8 cellular contexts compared by ENCODE assay signal in the genomic region with DNA sequence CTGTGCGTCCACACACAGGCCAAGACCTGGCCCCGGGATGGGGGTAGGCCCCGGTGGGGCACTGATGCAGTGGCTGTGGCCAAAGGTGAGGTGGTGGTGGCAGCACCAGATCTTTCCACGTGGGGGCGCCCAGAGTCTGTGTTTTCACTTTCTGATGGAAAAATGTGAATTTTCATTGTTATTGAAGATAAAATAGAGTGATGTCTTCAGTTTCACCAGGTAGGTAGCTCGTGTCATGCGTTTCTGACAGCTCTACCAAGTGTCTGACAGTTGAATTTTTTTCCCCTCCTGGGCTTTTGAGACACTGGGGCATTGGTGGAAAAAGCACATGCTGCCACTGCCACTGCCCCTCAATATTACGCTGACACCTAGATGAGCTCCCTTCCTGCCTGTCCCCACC. TPM values are rescaled to one million over a fixed set of nuclear protein-coding genes. Genes with fewer than 3 reads are reported as not detected.
DNase-seq lines count a peak whose midpoint lies in the region; TF ChIP-seq lines count a peak whose summit lies in the region.

No MANE protein-coding gene starts in this region.

- no peaks in the 10 kb centered on the region for H3K36me3 Mint-ChIP-seq in chondrocyte (ENCODE audit: low read depth)

- no peaks in the 10 kb centered on the region for H3K9me3 Mint-ChIP-seq in chondrocyte (ENCODE audit: low read depth)

- TF ChIP-seq CTCF in GM10266 (IDR thresholded peaks at IDR 0.05; ENCODE audit: control insufficient read depth, insufficient read depth, low read depth, missing control alignments) (peak; percentile 84), chondrocyte (IDR thresholded peaks at IDR 0.05) (peak; percentile 96)

- no peak overlapping the region for H3K27ac Mint-ChIP-seq in chondrocyte (ENCODE audit: unreplicated experiment)

- DNase-seq in GM10266 (ENCODE audit: extremely low spot score): peak; percentile 85
- peak; percentile 31 for DNase-seq in LoVo (ENCODE audit: low spot score)
- DNase-seq in activated CD4-positive, alpha-beta T cell treated with anti-CD3 and anti-CD28 coated beads for 4 hours: peak; percentile 58 to 79
- DNase-seq in chondrocyte (ENCODE audit: low spot score): peak; percentile 55
- peak; percentile 35 for DNase-seq in medulla oblongata (ENCODE audit: extremely low spot score)
- peak; percentile 55 to 56 for DNase-seq in stimulated activated CD8-positive, alpha-beta memory T cell treated with anti-CD3 and anti-CD28 coated beads, Interleukin-4, amount 100 ng/mL, for 1 hour (ENCODE audit: low read depth in 2 of 2, low spot score in 1 of 2)
- no peak for DNase-seq in NCI-H1092 treated with DMSO at 0.1 percent for 48 hours (lab: John Stamatoyannopoulos, UW)
- DNase-seq in mesenteric fat pad (ENCODE audit: low spot score): no peak

- H3K4me1 Mint-ChIP-seq in chondrocyte (ENCODE audit: low read depth): no peaks in the 10 kb centered on the region

- no peak overlapping the region for H3K4me3 Mint-ChIP-seq in chondrocyte (ENCODE audit: unreplicated experiment)

- H3K27me3 Mint-ChIP-seq in chondrocyte (ENCODE audit: low read depth): no peaks in the 10 kb centered on the region

RNA-seq across cellular contexts. Expression of gene MAGOH, which starts 40.0 kb away (rescaled TPM):
- total RNA-seq in chondrocyte (27.2 to 32.6 TPM (median 29.0 TPM) in 3 replicates), mesenteric fat pad (35.7 TPM)

RNA-seq across cellular contexts. Expression of gene LRP8, which starts 49.6 kb away (rescaled TPM):
- total RNA-seq in chondrocyte: 7.1 to 14.5 TPM (median 8.3 TPM) in 3 replicates
- 9.9 TPM for total RNA-seq in mesenteric fat pad

RNA-seq across cellular contexts. Expression of gene CZIB, which starts 57.9 kb away (rescaled TPM):
- total RNA-seq in chondrocyte: 39.7 to 49.3 TPM (median 41.6 TPM) in 3 replicates
- 48.2 TPM for total RNA-seq in mesenteric fat pad

Comparison
In these comparisons a context has a peak if more than half of its experiments do, and no peak if none do; other contexts are left out.
1. DNase-seq: peak in GM10266 (single experiment), LoVo (single experiment), activated CD4-positive, alpha-beta T cell treated with anti-CD3 and anti-CD28 coated beads for 4 hours (2 of 2), chondrocyte (single experiment), medulla oblongata (single experiment) and stimulated activated CD8-positive, alpha-beta memory T cell treated with anti-CD3 and anti-CD28 coated beads, Interleukin-4, amount 100 ng/mL, for 1 hour (2 of 2); none in NCI-H1092 treated with DMSO at 0.1 percent for 48 hours (single experiment) and mesenteric fat pad (single experiment).